1 cellular context compared by ENCODE assay signal in the genomic region with DNA sequence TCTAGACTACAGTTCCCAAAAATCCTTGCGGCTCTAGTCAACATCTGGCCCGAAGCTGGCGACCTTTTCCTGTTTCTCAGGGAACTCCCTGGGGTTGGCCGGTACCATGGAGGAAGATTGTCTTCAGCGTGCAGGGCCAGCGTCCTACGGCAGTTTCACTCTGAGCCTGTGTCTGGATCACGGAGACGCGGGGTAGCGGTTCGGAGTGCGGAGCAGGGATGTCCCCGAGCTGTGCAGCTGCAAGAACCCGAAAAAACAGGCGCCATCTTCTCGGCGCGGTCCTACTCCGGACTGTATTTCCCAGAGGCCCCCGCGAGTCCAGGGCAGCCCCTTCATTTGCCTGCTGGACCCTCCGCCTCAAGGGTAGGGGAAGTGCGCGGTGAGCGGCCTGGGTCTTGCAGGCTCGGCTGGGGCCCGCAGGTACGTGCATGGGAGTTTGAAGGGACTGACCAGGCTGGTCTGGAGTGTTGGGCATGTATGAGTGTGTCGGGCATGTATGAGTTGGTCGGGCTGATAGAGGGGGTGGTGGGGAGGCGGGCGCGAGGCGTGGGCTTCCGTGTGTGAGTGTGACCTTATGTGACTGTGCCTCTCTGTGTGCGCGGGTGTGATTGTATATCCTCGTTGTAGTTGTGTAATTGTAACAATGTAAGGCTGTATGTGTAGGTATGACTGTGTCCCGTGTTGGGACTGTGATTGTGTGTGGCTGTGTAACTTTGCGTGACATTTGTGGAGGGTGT.
TF ChIP-seq lines count a peak whose summit lies in the region.

A gene (plus strand): TSS at position 360 of the 737 bp plus-strand sequence. CDS start 12,240 bp downstream, outside the sequence.

TF ChIP-seq in HepG2, 621 proteins besides CTCF, POLR2A, EP300 and RAD21 (continues in another document):
- TF ChIP-seq PCBP1 (IDR thresholded peaks at IDR 0.05; ENCODE audit: borderline replicate concordance, low read depth, low read length) (0 out of 2 replicates have a peak, but pooled peaks have one; percentile 62), MED1 (CRISPR knock-in tag; IDR thresholded peaks at IDR 0.05) (no peak; the same call in 1 of the 2 replicates), THYN1 (CRISPR knock-in tag; IDR thresholded peaks at IDR 0.05; ENCODE audit: borderline replicate concordance, low read depth) (no peak), NR1H2 (CRISPR knock-in tag; IDR thresholded peaks at IDR 0.05; ENCODE audit: borderline replicate concordance, low read depth) (no peak), TSC22D2 (CRISPR knock-in tag; IDR thresholded peaks at IDR 0.05; ENCODE audit: borderline replicate concordance) (no peak; the same call in 1 of the 2 replicates), SAP130 (CRISPR knock-in tag; IDR thresholded peaks at IDR 0.05; ENCODE audit: low read depth) (peak; percentile 90), KLF12 (CRISPR knock-in tag; IDR thresholded peaks at IDR 0.05; ENCODE audit: borderline replicate concordance) (no peak), TCF7L2 (IDR thresholded peaks at IDR 0.05; ENCODE audit: low read depth, low read length) (no peak), CBX5 (CRISPR knock-in tag; IDR thresholded peaks at IDR 0.05; ENCODE audit: borderline replicate concordance) (peak; percentile 39; the same call in 1 of the 2 replicates), ZNF598 (CRISPR knock-in tag; IDR thresholded peaks at IDR 0.05; ENCODE audit: borderline replicate concordance) (peak; percentile 68; the same call in 1 of the 2 replicates), PAX8 (CRISPR knock-in tag; IDR thresholded peaks at IDR 0.05; ENCODE audit: borderline replicate concordance) (no peak), EZH2 (conservative IDR thresholded peaks at IDR 0.05; ENCODE audit: low read depth, low read length) (no peak), ZNF773 (CRISPR knock-in tag; IDR thresholded peaks at IDR 0.05; ENCODE audit: borderline replicate concordance) (no peak), ZKSCAN8 (CRISPR knock-in tag; IDR thresholded peaks at IDR 0.05; ENCODE audit: borderline replicate concordance) (no peak), ZEB1 (IDR thresholded peaks at IDR 0.05; ENCODE audit: insufficient replicate concordance, low read depth) (peak; percentile 49), FOXP1 (IDR thresholded peaks at IDR 0.05) (no peak), FOXP1 (CRISPR knock-in tag; IDR thresholded peaks at IDR 0.05) (peak; percentile 33; the same call in 1 of the 2 replicates), TCF7 (IDR thresholded peaks at IDR 0.05; ENCODE audit: low read depth) (no peak), ZNF224 (CRISPR knock-in tag; IDR thresholded peaks at IDR 0.05) (no peak), POLR2AphosphoS5 (IDR thresholded peaks at IDR 0.05; ENCODE audit: low read depth, low read length) (peak; percentile 79), KDM3A (CRISPR knock-in tag; IDR thresholded peaks at IDR 0.05; ENCODE audit: low read depth) (no peak), ZNF282 (IDR thresholded peaks at IDR 0.05; ENCODE audit: partially characterized antibody) (no peak), ZNF317 (CRISPR knock-in tag; IDR thresholded peaks at IDR 0.05) (peak; percentile 68), MTA3 (CRISPR knock-in tag; IDR thresholded peaks at IDR 0.05) (no peak), ZNF20 (CRISPR knock-in tag; IDR thresholded peaks at IDR 0.05) (no peak), RNF2 (conservative IDR thresholded peaks at IDR 0.05; ENCODE audit: low read depth) (no peak), ZBTB3 (CRISPR knock-in tag; IDR thresholded peaks at IDR 0.05; ENCODE audit: borderline replicate concordance, low read depth) (no peak), HNRNPK (IDR thresholded peaks at IDR 0.05; ENCODE audit: low read depth, low read length, poor library complexity, severe bottlenecking) (no peak), POGZ (CRISPR knock-in tag; IDR thresholded peaks at IDR 0.05) (peak; percentile 73), KAT8 (CRISPR knock-in tag; IDR thresholded peaks at IDR 0.05) (peak; percentile 95), SNRNP70 (IDR thresholded peaks at IDR 0.05; ENCODE audit: low read depth, low read length) (no peak), ZFAT (CRISPR knock-in tag; conservative IDR thresholded peaks at IDR 0.05) (no peak)
- TF ChIP-seq, protein P1, sequence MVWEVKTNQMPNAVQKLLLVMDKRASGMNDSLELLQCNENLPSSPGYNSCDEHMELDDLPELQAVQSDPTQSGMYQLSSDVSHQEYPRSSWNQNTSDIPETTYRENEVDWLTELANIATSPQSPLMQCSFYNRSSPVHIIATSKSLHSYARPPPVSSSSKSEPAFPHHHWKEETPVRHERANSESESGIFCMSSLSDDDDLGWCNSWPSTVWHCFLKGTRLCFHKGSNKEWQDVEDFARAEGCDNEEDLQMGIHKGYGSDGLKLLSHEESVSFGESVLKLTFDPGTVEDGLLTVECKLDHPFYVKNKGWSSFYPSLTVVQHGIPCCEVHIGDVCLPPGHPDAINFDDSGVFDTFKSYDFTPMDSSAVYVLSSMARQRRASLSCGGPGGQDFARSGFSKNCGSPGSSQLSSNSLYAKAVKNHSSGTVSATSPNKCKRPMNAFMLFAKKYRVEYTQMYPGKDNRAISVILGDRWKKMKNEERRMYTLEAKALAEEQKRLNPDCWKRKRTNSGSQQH (CRISPR knock-in tag; IDR thresholded peaks at IDR 0.05; ENCODE audit: low read depth) = peak; percentile 82; the same call in 1 of the 2 replicates
- TF ChIP-seq, protein P2, sequence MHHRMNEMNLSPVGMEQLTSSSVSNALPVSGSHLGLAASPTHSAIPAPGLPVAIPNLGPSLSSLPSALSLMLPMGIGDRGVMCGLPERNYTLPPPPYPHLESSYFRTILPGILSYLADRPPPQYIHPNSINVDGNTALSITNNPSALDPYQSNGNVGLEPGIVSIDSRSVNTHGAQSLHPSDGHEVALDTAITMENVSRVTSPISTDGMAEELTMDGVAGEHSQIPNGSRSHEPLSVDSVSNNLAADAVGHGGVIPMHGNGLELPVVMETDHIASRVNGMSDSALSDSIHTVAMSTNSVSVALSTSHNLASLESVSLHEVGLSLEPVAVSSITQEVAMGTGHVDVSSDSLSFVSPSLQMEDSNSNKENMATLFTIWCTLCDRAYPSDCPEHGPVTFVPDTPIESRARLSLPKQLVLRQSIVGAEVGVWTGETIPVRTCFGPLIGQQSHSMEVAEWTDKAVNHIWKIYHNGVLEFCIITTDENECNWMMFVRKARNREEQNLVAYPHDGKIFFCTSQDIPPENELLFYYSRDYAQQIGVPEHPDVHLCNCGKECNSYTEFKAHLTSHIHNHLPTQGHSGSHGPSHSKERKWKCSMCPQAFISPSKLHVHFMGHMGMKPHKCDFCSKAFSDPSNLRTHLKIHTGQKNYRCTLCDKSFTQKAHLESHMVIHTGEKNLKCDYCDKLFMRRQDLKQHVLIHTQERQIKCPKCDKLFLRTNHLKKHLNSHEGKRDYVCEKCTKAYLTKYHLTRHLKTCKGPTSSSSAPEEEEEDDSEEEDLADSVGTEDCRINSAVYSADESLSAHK (CRISPR knock-in tag; IDR thresholded peaks at IDR 0.05; ENCODE audit: borderline replicate concordance) = no peak
- TF ChIP-seq, protein P3, sequence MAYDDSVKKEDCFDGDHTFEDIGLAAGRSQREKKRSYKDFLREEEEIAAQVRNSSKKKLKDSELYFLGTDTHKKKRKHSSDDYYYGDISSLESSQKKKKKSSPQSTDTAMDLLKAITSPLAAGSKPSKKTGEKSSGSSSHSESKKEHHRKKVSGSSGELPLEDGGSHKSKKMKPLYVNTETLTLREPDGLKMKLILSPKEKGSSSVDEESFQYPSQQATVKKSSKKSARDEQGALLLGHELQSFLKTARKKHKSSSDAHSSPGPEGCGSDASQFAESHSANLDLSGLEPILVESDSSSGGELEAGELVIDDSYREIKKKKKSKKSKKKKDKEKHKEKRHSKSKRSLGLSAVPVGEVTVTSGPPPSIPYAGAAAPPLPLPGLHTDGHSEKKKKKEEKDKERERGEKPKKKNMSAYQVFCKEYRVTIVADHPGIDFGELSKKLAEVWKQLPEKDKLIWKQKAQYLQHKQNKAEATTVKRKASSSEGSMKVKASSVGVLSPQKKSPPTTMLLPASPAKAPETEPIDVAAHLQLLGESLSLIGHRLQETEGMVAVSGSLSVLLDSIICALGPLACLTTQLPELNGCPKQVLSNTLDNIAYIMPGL (CRISPR knock-in tag; IDR thresholded peaks at IDR 0.05; ENCODE audit: borderline replicate concordance in 1 of 2, low read depth in 1 of 2) = peak; percentile 18 to 87; a peak in 3 of 4 replicates
- TF ChIP-seq, protein P4, sequence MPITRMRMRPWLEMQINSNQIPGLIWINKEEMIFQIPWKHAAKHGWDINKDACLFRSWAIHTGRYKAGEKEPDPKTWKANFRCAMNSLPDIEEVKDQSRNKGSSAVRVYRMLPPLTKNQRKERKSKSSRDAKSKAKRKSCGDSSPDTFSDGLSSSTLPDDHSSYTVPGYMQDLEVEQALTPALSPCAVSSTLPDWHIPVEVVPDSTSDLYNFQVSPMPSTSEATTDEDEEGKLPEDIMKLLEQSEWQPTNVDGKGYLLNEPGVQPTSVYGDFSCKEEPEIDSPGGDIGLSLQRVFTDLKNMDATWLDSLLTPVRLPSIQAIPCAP (CRISPR knock-in tag; IDR thresholded peaks at IDR 0.05; ENCODE audit: low read depth) = no peak
- TF ChIP-seq, protein P5, sequence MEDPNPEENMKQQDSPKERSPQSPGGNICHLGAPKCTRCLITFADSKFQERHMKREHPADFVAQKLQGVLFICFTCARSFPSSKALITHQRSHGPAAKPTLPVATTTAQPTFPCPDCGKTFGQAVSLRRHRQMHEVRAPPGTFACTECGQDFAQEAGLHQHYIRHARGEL (CRISPR knock-in tag; IDR thresholded peaks at IDR 0.05) = no peak
- TF ChIP-seq, protein P6, sequence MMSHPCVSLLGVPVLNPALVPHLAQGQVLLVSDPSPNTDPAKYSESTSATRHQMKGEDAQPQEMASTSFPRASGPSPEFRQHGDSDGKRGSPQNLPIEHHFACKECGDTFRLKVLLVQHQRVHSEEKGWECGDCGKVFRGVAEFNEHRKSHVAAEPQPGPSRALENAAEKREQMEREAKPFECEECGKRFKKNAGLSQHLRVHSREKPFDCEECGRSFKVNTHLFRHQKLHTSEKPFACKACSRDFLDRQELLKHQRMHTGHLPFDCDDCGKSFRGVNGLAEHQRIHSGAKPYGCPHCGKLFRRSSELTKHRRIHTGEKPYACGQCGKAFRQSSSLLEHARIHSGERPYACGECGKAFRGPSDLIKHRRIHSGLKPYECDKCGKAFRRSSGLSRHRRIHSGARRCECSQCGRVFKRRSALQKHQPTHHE (CRISPR knock-in tag; IDR thresholded peaks at IDR 0.05; ENCODE audit: borderline replicate concordance) = no peak
- TF ChIP-seq, protein P7, sequence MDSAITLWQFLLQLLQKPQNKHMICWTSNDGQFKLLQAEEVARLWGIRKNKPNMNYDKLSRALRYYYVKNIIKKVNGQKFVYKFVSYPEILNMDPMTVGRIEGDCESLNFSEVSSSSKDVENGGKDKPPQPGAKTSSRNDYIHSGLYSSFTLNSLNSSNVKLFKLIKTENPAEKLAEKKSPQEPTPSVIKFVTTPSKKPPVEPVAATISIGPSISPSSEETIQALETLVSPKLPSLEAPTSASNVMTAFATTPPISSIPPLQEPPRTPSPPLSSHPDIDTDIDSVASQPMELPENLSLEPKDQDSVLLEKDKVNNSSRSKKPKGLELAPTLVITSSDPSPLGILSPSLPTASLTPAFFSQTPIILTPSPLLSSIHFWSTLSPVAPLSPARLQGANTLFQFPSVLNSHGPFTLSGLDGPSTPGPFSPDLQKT (CRISPR knock-in tag; IDR thresholded peaks at IDR 0.05; ENCODE audit: borderline replicate concordance) = no peak
- TF ChIP-seq, protein P8, sequence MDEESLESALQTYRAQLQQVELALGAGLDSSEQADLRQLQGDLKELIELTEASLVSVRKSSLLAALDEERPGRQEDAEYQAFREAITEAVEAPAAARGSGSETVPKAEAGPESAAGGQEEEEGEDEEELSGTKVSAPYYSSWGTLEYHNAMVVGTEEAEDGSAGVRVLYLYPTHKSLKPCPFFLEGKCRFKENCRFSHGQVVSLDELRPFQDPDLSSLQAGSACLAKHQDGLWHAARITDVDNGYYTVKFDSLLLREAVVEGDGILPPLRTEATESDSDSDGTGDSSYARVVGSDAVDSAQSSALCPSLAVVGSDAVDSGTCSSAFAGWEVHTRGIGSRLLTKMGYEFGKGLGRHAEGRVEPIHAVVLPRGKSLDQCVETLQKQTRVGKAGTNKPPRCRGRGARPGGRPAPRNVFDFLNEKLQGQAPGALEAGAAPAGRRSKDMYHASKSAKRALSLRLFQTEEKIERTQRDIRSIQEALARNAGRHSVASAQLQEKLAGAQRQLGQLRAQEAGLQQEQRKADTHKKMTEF (CRISPR knock-in tag; IDR thresholded peaks at IDR 0.05) = peak; percentile 76; the same call in 1 of the 2 replicates
- TF ChIP-seq, protein P9, sequence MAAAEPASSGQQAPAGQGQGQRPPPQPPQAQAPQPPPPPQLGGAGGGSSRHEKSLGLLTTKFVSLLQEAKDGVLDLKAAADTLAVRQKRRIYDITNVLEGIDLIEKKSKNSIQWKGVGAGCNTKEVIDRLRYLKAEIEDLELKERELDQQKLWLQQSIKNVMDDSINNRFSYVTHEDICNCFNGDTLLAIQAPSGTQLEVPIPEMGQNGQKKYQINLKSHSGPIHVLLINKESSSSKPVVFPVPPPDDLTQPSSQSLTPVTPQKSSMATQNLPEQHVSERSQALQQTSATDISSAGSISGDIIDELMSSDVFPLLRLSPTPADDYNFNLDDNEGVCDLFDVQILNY (CRISPR knock-in tag; conservative IDR thresholded peaks at IDR 0.05) = peak; percentile 51; the same call in 1 of the 2 replicates
- TF ChIP-seq, protein P10, sequence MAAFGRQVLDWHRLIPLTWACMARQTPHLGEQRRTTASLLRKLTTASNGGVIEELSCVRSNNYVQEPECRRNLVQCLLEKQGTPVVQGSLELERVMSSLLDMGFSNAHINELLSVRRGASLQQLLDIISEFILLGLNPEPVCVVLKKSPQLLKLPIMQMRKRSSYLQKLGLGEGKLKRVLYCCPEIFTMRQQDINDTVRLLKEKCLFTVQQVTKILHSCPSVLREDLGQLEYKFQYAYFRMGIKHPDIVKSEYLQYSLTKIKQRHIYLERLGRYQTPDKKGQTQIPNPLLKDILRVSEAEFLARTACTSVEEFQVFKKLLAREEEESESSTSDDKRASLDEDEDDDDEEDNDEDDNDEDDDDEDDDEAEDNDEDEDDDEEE (CRISPR knock-in tag; IDR thresholded peaks at IDR 0.05) = no peak
- TF ChIP-seq, protein P11, sequence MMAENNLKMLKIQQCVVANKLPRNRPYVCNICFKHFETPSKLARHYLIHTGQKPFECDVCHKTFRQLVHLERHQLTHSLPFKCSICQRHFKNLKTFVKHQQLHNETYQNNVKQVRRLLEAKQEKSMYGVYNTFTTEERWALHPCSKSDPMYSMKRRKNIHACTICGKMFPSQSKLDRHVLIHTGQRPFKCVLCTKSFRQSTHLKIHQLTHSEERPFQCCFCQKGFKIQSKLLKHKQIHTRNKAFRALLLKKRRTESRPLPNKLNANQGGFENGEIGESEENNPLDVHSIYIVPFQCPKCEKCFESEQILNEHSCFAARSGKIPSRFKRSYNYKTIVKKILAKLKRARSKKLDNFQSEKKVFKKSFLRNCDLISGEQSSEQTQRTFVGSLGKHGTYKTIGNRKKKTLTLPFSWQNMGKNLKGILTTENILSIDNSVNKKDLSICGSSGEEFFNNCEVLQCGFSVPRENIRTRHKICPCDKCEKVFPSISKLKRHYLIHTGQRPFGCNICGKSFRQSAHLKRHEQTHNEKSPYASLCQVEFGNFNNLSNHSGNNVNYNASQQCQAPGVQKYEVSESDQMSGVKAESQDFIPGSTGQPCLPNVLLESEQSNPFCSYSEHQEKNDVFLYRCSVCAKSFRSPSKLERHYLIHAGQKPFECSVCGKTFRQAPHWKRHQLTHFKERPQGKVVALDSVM (CRISPR knock-in tag; IDR thresholded peaks at IDR 0.05) = no peak
